ENCODE assay signal across 8 cellular contexts in genomic region chr17:47650525-47651522, GRCh38. TPM values are rescaled to one million over a fixed set of nuclear protein-coding genes. Genes with fewer than 3 reads are reported as not detected.
DNase-seq lines count a peak whose midpoint lies in the region; TF ChIP-seq lines count a peak whose summit lies in the region.

No MANE protein-coding gene starts in this region.

- no peaks in the 10 kb centered on the region for H3K27me3 Mint-ChIP-seq in activated naive CD4-positive, alpha-beta T cell treated with anti-CD3 and anti-CD28 coated beads, Interleukin-2, amount 50 U/mL, for 24 hours

- H3K9ac ChIP-seq in ES-I3 (ENCODE audit: low read depth, low read length) (peak overlapping the region; percentile 80), SK-N-MC (ENCODE audit: insufficient read length) (peak overlapping the region; percentile 99)

- POLR2A ChIA-PET in HEK293T (lab: Yijun Ruan, JAX) = interaction anchor here (0.8 to 2.7 kb wide), 13 partner anchors 10 to 180 kb away, joined by 3 to 30 read pairs (median 5); partner anchors contain the start of genes LRRC46, MRPL10 and OSBPL7

- peaks cover 59% of the 10 kb centered on the region for H3K4me1 Mint-ChIP-seq in activated naive CD4-positive, alpha-beta T cell treated with anti-CD3 and anti-CD28 coated beads, Interleukin-2, amount 50 U/mL, for 24 hours

- H3K36me3 Mint-ChIP-seq in activated naive CD4-positive, alpha-beta T cell treated with anti-CD3 and anti-CD28 coated beads, Interleukin-2, amount 50 U/mL, for 24 hours = peaks cover 35% of the 10 kb centered on the region

- H3K4me1 ChIP-seq in ES-I3 (ENCODE audit: insufficient read depth, low read length) (peaks cover 10% of the 10 kb centered on the region), suprapubic skin (peaks cover 36% of the 10 kb centered on the region)

- H3K27me3 ChIP-seq in suprapubic skin = no peaks in the 10 kb centered on the region

- no peaks in the 10 kb centered on the region for H3K9me3 Mint-ChIP-seq in activated naive CD4-positive, alpha-beta T cell treated with anti-CD3 and anti-CD28 coated beads, Interleukin-2, amount 50 U/mL, for 24 hours

- H3K9me3 ChIP-seq in ES-I3 (ENCODE audit: control insufficient read depth, insufficient read depth, low read length) = no peaks in the 10 kb centered on the region
- no peaks in the 10 kb centered on the region for H3K9me3 ChIP-seq in SK-N-MC (ENCODE audit: low read depth, low read length)
- H3K9me3 ChIP-seq in suprapubic skin = no peaks in the 10 kb centered on the region

- TF ChIP-seq EP300 in suprapubic skin (IDR thresholded peaks at IDR 0.05) = no peak

- DNase-seq in HEK293T (ENCODE audit: extremely low spot score) (peak; percentile 96), NB4 (ENCODE audit: low read depth) (peak; percentile 99), SK-N-MC (ENCODE audit: low read depth, low spot score) (no peak), glomerular visceral epithelial cell (ENCODE audit: extremely low spot score) (peak; percentile 97), occipital lobe (lab: John Stamatoyannopoulos, UW) (peak; percentile 96), suprapubic skin (ENCODE audit: low spot score in 2 of 2) (peak; percentile 96 to 97)

- peak overlapping the region; percentile 99 for H3K27ac Mint-ChIP-seq in activated naive CD4-positive, alpha-beta T cell treated with anti-CD3 and anti-CD28 coated beads, Interleukin-2, amount 50 U/mL, for 24 hours

- CTCF ChIA-PET in HEK293T (lab: Yijun Ruan, JAX) = interaction anchor here (3.2 kb wide), 1 partner anchor 12 kb away, joined by 15 read pairs; no protein-coding TSS in a partner anchor

- H3K36me3 ChIP-seq in ES-I3 (ENCODE audit: insufficient read depth, low read length) (peaks cover 43% of the 10 kb centered on the region), SK-N-MC (ENCODE audit: insufficient read depth, low read length) (peaks cover 51% of the 10 kb centered on the region), suprapubic skin (peaks cover 38% of the 10 kb centered on the region)

- peak overlapping the region; percentile 99 for H3K4me3 Mint-ChIP-seq in activated naive CD4-positive, alpha-beta T cell treated with anti-CD3 and anti-CD28 coated beads, Interleukin-2, amount 50 U/mL, for 24 hours

- TF ChIP-seq POLR2A in NB4 (IDR thresholded peaks at IDR 0.05; ENCODE audit: extremely low read depth, insufficient read length) (peak; percentile 9), suprapubic skin (IDR thresholded peaks at IDR 0.05) (no peak)

- H3K4me3 ChIP-seq in NB4 (ENCODE audit: low read depth, low read length) (peak overlapping the region; percentile 91), SK-N-MC (peak overlapping the region; percentile 88), suprapubic skin (peak overlapping the region; percentile 89)

- H3K27ac ChIP-seq in SK-N-MC (peak overlapping the region; percentile 86), suprapubic skin (peak overlapping the region; percentile 91)

- TF ChIP-seq CTCF in NB4 (IDR thresholded peaks at IDR 0.05; ENCODE audit: low read depth, low read length) (no peak), suprapubic skin (IDR thresholded peaks at IDR 0.05) (no peak)

- 2% methylated on average over 21 of the region's 39 CpGs for WGBS in suprapubic skin

TF ChIP-seq in HEK293T, 16 proteins besides CTCF, POLR2A, EP300 and RAD21:
- TF ChIP-seq NFRKB (IDR thresholded peaks at IDR 0.05) = no peak
- TF ChIP-seq L3MBTL2 (conservative IDR thresholded peaks at IDR 0.05) = peak; percentile 11; the same call in 1 of the 2 replicates
- 0 out of 2 replicates have a peak, but pooled peaks have one; percentile 1 for TF ChIP-seq PKNOX1 (IDR thresholded peaks at IDR 0.05)
- peak; percentile 15; the same call in 1 of the 2 replicates for TF ChIP-seq ELF4 (IDR thresholded peaks at IDR 0.05)

RNA-seq across cellular contexts. Expression of gene KPNB1, which starts 1.1 kb away (rescaled TPM):
- total RNA-seq in occipital lobe (163 TPM), suprapubic skin (100 to 1,000 TPM; 100 to 162 (median 139) TPM)

RNA-seq across cellular contexts. Expression of gene TBKBP1, which starts 43.1 kb away (rescaled TPM):
- total RNA-seq in occipital lobe (11.5 TPM), suprapubic skin (10 to 100 TPM in 1 of 4 donors, 1 to 10 TPM in 3; 4.9 to 10.5 (median 8.4) TPM)
